In genomic region chr7:514651-515598, GRCh38 we compare ENCODE assay signal across 8 cellular contexts. TPM values are rescaled to one million over a fixed set of nuclear protein-coding genes. Genes with fewer than 3 reads are reported as not detected.
DNase-seq lines count a peak whose midpoint lies in the region; TF ChIP-seq lines count a peak whose summit lies in the region.

No MANE protein-coding gene starts in this region.

- no peak for TF ChIP-seq CTCF in neural crest cell (conservative IDR thresholded peaks at IDR 0.05)

- H3K27me3 Mint-ChIP-seq in neural crest cell (ENCODE audit: low read depth), result peaks cover 53% of the 10 kb centered on the region

- peak overlapping the region; percentile 57 for H3K4me3 Mint-ChIP-seq in neural crest cell

- H3K9me3 Mint-ChIP-seq in neural crest cell, result no peaks in the 10 kb centered on the region

- TF ChIP-seq POLR2A in erythroblast (IDR thresholded peaks at IDR 0.05; ENCODE audit: low read length), result no peak

- H3K36me3 Mint-ChIP-seq in neural crest cell (ENCODE audit: low read depth), result no peaks in the 10 kb centered on the region

- H3K27ac Mint-ChIP-seq in neural crest cell (ENCODE audit: unreplicated experiment), result no peak overlapping the region

- H3K4me1 Mint-ChIP-seq in neural crest cell, result peaks cover 13% of the 10 kb centered on the region

- peak; percentile 63 for DNase-seq in COR-L47 (lab: John Stamatoyannopoulos, UW)
- peak; percentile 88 for DNase-seq in NCI-H146 (lab: John Stamatoyannopoulos, UW)
- peak; percentile 70 for DNase-seq in ecto neural progenitor cell (ENCODE audit: low spot score)
- no peak for DNase-seq in neural crest cell (ENCODE audit: low read depth, low spot score)
- DNase-seq in DMS53 treated with DMSO at 0.1 percent for 48 hours (lab: John Stamatoyannopoulos, UW; ENCODE audit: unreplicated experiment), result no peak
- DNase-seq in erythroblast (lab: John Stamatoyannopoulos, UW), result no peak
- DNase-seq in NCI-H128 (lab: John Stamatoyannopoulos, UW; ENCODE audit: unreplicated experiment), result no peak
- DNase-seq in stimulated activated naive CD4-positive, alpha-beta T cell treated with Interleukin-2 at 50 U/mL for 16 hours (lab: John Stamatoyannopoulos, UW), result no peak

RNA-seq across cellular contexts. Expression of gene PDGFA, which starts 4.7 kb away (rescaled TPM):
- 0.82 and 1.0 TPM in 2 replicates for total RNA-seq in neural crest cell

Comparison
In these comparisons a context has a peak if more than half of its experiments do, and no peak if none do; other contexts are left out.
1. DNase-seq: peak in COR-L47 (single experiment), NCI-H146 (single experiment) and ecto neural progenitor cell (single experiment); none in neural crest cell (single experiment), DMS53 treated with DMSO at 0.1 percent for 48 hours (single experiment), erythroblast (0 of 2), NCI-H128 (single experiment) and stimulated activated naive CD4-positive, alpha-beta T cell treated with Interleukin-2 at 50 U/mL for 16 hours (single experiment).